Comparison of ENCODE assay signal across 2 cellular contexts in the genomic region with DNA sequence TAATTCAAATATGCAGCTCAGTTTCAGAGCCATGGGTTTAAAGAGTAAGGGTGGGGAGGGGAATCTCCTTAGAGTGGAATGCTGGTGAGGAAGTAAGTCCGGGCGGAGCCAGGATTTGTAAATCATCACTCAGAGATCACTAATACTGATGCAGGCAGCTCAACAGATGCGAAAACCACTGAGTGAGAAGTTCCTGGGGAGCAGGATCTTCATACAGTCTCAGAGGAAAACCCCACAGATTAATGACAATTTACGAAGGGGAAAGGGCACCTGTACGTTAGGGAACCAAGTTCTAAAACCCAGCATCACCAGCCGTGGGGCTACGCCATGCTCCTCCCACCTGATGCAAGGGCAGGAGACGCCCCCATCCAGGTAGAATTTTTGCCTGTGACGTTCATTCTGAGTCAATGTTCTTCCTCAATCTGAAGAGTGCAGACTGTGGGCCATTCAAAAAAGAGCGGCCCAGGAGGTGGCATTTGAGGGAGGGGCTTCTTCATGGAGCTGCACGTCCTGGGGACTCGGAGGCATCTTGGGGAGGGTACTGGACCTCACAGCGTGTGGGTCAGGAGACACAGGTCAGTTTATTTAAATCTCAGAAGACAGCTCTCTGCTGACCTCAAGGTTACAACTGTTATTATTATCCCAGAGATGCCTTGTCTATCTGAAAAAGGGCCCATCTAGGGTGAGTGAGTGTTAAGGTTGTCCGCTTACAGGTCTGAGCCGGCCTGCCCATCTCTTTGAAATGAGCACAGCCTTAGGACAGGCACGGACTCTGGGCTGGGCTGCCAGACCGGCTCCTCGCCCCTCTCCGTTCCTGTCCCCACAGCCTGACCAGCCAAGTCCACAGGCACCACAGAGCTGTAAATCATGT.
TF ChIP-seq lines count a peak whose summit lies in the region.

No MANE protein-coding gene starts in this region.

TF ChIP-seq in H1, 55 proteins besides CTCF, POLR2A, EP300 and RAD21:
- TF ChIP-seq RXRA (IDR thresholded peaks at IDR 0.05; ENCODE audit: insufficient read depth, low read depth, low read length) (no peak), POLR2AphosphoS5 (IDR thresholded peaks at IDR 0.05; ENCODE audit: low read depth, low read length) (no peak), FOSL1 (IDR thresholded peaks at IDR 0.05; ENCODE audit: insufficient read depth, low read depth, low read length) (no peak), HDAC6 (IDR thresholded peaks at IDR 0.05; ENCODE audit: low read depth, low read length) (no peak), ZNF274 (IDR thresholded peaks at IDR 0.05; ENCODE audit: borderline replicate concordance, extremely low read depth, low read length) (no peak), CBX8 (IDR thresholded peaks at IDR 0.05; ENCODE audit: borderline replicate concordance, low read depth, low read length) (no peak), CEBPB (IDR thresholded peaks at IDR 0.05; ENCODE audit: low read depth, low read length) (no peak), GTF2F1 (IDR thresholded peaks at IDR 0.05; ENCODE audit: borderline replicate concordance, low read depth, low read length) (no peak), TAF7 (optimal IDR thresholded peaks at IDR 0.05; ENCODE audit: borderline replicate concordance, low read depth, low read length) (no peak), SIX5 (IDR thresholded peaks at IDR 0.05; ENCODE audit: low read depth, low read length) (no peak), SAP30 (IDR thresholded peaks at IDR 0.05; ENCODE audit: insufficient read depth, insufficient replicate concordance, low read length) (no peak), BCL11A (IDR thresholded peaks at IDR 0.05; ENCODE audit: low read depth in 2 of 2, low read length in 2 of 2) (no peak), CTBP2 (IDR thresholded peaks at IDR 0.05; ENCODE audit: borderline replicate concordance, insufficient read depth, insufficient read length, low read length) (no peak), PHF8 (conservative IDR thresholded peaks at IDR 0.05; ENCODE audit: low read depth, low read length) (no peak)
- TF ChIP-seq, protein P1, sequence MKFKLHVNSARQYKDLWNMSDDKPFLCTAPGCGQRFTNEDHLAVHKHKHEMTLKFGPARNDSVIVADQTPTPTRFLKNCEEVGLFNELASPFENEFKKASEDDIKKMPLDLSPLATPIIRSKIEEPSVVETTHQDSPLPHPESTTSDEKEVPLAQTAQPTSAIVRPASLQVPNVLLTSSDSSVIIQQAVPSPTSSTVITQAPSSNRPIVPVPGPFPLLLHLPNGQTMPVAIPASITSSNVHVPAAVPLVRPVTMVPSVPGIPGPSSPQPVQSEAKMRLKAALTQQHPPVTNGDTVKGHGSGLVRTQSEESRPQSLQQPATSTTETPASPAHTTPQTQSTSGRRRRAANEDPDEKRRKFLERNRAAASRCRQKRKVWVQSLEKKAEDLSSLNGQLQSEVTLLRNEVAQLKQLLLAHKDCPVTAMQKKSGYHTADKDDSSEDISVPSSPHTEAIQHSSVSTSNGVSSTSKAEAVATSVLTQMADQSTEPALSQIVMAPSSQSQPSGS (IDR thresholded peaks at IDR 0.05; ENCODE audit: low read length), result no peak

TF ChIP-seq in SK-N-SH treated with all-trans-retinoic acid at 6 μM for 48 hours, 23 proteins besides CTCF, POLR2A, EP300 and RAD21:
- TF ChIP-seq TOX (CRISPR knock-in tag; IDR thresholded peaks at IDR 0.05; ENCODE audit: borderline replicate concordance) (no peak), POU6F1 (CRISPR knock-in tag; IDR thresholded peaks at IDR 0.05; ENCODE audit: borderline replicate concordance, low read depth) (no peak), GLIS3 (CRISPR knock-in tag; IDR thresholded peaks at IDR 0.05) (no peak), ISL1 (CRISPR knock-in tag; IDR thresholded peaks at IDR 0.05) (no peak), BACH2 (CRISPR knock-in tag; IDR thresholded peaks at IDR 0.05; ENCODE audit: borderline replicate concordance) (no peak), ZFP30 (CRISPR knock-in tag; IDR thresholded peaks at IDR 0.05) (no peak), SNAI2 (CRISPR knock-in tag; IDR thresholded peaks at IDR 0.05) (no peak), ARNTL (CRISPR knock-in tag; IDR thresholded peaks at IDR 0.05; ENCODE audit: borderline replicate concordance, low read depth) (no peak), RARB (CRISPR knock-in tag; IDR thresholded peaks at IDR 0.05) (no peak), ZNF70 (CRISPR knock-in tag; IDR thresholded peaks at IDR 0.05) (no peak), CREB5 (CRISPR knock-in tag; IDR thresholded peaks at IDR 0.05; ENCODE audit: low read depth) (no peak), CSDC2 (CRISPR knock-in tag; IDR thresholded peaks at IDR 0.05) (no peak), PATZ1 (CRISPR knock-in tag; IDR thresholded peaks at IDR 0.05; ENCODE audit: borderline replicate concordance) (no peak)
- TF ChIP-seq, protein P2, sequence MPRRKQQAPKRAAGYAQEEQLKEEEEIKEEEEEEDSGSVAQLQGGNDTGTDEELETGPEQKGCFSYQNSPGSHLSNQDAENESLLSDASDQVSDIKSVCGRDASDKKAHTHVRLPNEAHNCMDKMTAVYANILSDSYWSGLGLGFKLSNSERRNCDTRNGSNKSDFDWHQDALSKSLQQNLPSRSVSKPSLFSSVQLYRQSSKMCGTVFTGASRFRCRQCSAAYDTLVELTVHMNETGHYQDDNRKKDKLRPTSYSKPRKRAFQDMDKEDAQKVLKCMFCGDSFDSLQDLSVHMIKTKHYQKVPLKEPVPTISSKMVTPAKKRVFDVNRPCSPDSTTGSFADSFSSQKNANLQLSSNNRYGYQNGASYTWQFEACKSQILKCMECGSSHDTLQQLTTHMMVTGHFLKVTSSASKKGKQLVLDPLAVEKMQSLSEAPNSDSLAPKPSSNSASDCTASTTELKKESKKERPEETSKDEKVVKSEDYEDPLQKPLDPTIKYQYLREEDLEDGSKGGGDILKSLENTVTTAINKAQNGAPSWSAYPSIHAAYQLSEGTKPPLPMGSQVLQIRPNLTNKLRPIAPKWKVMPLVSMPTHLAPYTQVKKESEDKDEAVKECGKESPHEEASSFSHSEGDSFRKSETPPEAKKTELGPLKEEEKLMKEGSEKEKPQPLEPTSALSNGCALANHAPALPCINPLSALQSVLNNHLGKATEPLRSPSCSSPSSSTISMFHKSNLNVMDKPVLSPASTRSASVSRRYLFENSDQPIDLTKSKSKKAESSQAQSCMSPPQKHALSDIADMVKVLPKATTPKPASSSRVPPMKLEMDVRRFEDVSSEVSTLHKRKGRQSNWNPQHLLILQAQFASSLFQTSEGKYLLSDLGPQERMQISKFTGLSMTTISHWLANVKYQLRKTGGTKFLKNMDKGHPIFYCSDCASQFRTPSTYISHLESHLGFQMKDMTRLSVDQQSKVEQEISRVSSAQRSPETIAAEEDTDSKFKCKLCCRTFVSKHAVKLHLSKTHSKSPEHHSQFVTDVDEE (CRISPR knock-in tag; IDR thresholded peaks at IDR 0.05), result no peak
- TF ChIP-seq, protein P3, sequence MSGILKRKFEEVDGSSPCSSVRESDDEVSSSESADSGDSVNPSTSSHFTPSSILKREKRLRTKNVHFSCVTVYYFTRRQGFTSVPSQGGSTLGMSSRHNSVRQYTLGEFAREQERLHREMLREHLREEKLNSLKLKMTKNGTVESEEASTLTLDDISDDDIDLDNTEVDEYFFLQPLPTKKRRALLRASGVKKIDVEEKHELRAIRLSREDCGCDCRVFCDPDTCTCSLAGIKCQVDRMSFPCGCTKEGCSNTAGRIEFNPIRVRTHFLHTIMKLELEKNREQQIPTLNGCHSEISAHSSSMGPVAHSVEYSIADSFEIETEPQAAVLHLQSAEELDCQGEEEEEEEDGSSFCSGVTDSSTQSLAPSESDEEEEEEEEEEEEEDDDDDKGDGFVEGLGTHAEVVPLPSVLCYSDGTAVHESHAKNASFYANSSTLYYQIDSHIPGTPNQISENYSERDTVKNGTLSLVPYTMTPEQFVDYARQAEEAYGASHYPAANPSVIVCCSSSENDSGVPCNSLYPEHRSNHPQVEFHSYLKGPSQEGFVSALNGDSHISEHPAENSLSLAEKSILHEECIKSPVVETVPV (CRISPR knock-in tag; IDR thresholded peaks at IDR 0.05), result no peak
